ENCODE assay signal across 24 cellular contexts in genomic region chr3:175434591-175434990, GRCh38.
A peak's percentile ranks its signal among the peaks of the same experiment; 100 is the strongest.
DNase-seq lines count a peak whose midpoint lies in the region; ATAC-seq, FAIRE-seq and TF ChIP-seq lines count a peak whose summit lies in the region.
"Had no signal": no experiment of that assay in that cellular context is flagged by ENCODE, and none has a peak within 500 bp of the region (broad histone marks: within the 10 kb centered on the region; RNA-seq: fewer than 3 reads in every experiment).

No MANE protein-coding gene starts in this region.

- H2BK120ac ChIP-seq in IMR-90 (ENCODE audit: low read depth, low read length) = no peak overlapping the region

- peaks cover 7% of the 10 kb centered on the region; the same call in 1 of the 2 replicates for H3K4me1 ChIP-seq in IMR-90 (ENCODE audit: control insufficient read depth, insufficient read depth, low read length)
- no peaks in the 10 kb centered on the region for H3K4me1 ChIP-seq in left ventricle myocardium inferior
- H3K4me1 ChIP-seq: BLaER1 treated with 17β-estradiol and CSF1 and Interleukin-3, amounts not matched to agents 10 nM and 100 nM had no signal

- H3K27me3 ChIP-seq in IMR-90 (ENCODE audit: control insufficient read depth, insufficient read depth, low read length) = no peaks in the 10 kb centered on the region
- no peaks in the 10 kb centered on the region for H3K27me3 ChIP-seq in left ventricle myocardium inferior (ENCODE audit: low read depth)
- H3K27me3 ChIP-seq: BLaER1 treated with 17β-estradiol and CSF1 and Interleukin-3, amounts not matched to agents 10 nM and 100 nM had no signal

- CTCF ChIA-PET in IMR-90 (lab: Yijun Ruan, JAX) = no interaction called here
- CTCF ChIA-PET in GM10248 (lab: Yijun Ruan, JAX) = no interaction called here

- no peak overlapping the region for H3K18ac ChIP-seq in IMR-90 (ENCODE audit: low read depth, low read length)

- H2BK15ac ChIP-seq in IMR-90 (ENCODE audit: low read depth, low read length) = no peak overlapping the region; the same call in 2 of the 3 replicates

- H3K9me1 ChIP-seq in IMR-90 (ENCODE audit: insufficient read depth, low read length) = no peaks in the 10 kb centered on the region

- in situ Hi-C loops in IMR-90 (cut with MboI; ENCODE audit: low sequenced_read_pairs) = no loop called here

- H2AFZ ChIP-seq in IMR-90 (replicated peaks; ENCODE audit: low read length, poor library complexity) = no peak overlapping the region

- H4K8ac ChIP-seq in IMR-90 (ENCODE audit: low read depth in 2 of 2, low read length in 2 of 2) = peak overlapping the region in 1 of 2 experiments; percentile 61; a peak in 1 of 4 replicates

- H3K36me3 ChIP-seq in IMR-90 (ENCODE audit: control insufficient read depth, insufficient read depth, low read length) (no peaks in the 10 kb centered on the region), left ventricle myocardium inferior (no peaks in the 10 kb centered on the region)
- H3K36me3 ChIP-seq: BLaER1 treated with 17β-estradiol and CSF1 and Interleukin-3, amounts not matched to agents 10 nM and 100 nM; HAP-1 had no signal

- FAIRE-seq in endometrium (lab: Jason Lieb, UNC) = peak; percentile 99
- FAIRE-seq: HTR-8/SVneo had no signal

- ATAC-seq in IMR-90 (ENCODE audit: low read depth) = peak; percentile 73
- ATAC-seq: CD8-positive, alpha-beta T cell had no signal

- H2BK5ac ChIP-seq in IMR-90 (ENCODE audit: low read depth, low read length, poor library complexity, severe bottlenecking) = peak overlapping the region; percentile 97

- no peak overlapping the region for H3K23ac ChIP-seq in IMR-90 (ENCODE audit: low read depth, low read length)

- no peak overlapping the region; the same call in 1 of the 2 replicates for H4K91ac ChIP-seq in IMR-90 (ENCODE audit: insufficient read depth, low read depth, low read length)

- no peak overlapping the region for H3K14ac ChIP-seq in IMR-90 (replicated peaks; ENCODE audit: low read depth, low read length)

- no peak overlapping the region for H2BK20ac ChIP-seq in IMR-90 (ENCODE audit: low read depth, low read length)

- no peak overlapping the region for H3K4me2 ChIP-seq in IMR-90 (ENCODE audit: low read depth, low read length)
- H3K4me2 ChIP-seq: BLaER1 treated with 17β-estradiol and CSF1 and Interleukin-3, amounts not matched to agents 10 nM and 100 nM; SK-N-SH had no signal

- no TSS peak for BruUV-seq in IMR-90 (replicated peaks; lab: Mats Ljungman, UMichigan)

- H4K20me1 ChIP-seq in IMR-90 (ENCODE audit: insufficient read depth, low read length) = no peaks in the 10 kb centered on the region
- H4K20me1 ChIP-seq: BLaER1 treated with 17β-estradiol and CSF1 and Interleukin-3, amounts not matched to agents 10 nM and 100 nM had no signal

- TF ChIP-seq POLR2A in IMR-90 (IDR thresholded peaks at IDR 0.05; ENCODE audit: low read depth, low read length) = no peak

- H3K27ac ChIP-seq in IMR-90 (ENCODE audit: insufficient read depth, low read length) (peak overlapping the region; percentile 86; the same call in 1 of the 2 replicates), left ventricle myocardium inferior (replicated peaks) (no peak overlapping the region)
- H3K27ac ChIP-seq: BLaER1 treated with 17β-estradiol and CSF1 and Interleukin-3, amounts not matched to agents 10 nM and 100 nM had no signal

- no peak for TF ChIP-seq CTCF in IMR-90 (conservative IDR thresholded peaks at IDR 0.05; ENCODE audit: low read depth, low read length)
- TF ChIP-seq CTCF in GM10248 (IDR thresholded peaks at IDR 0.05; ENCODE audit: control extremely low read depth, extremely low read depth, low read depth, missing control alignments) = no peak
- TF ChIP-seq CTCF in left ventricle myocardium inferior (IDR thresholded peaks at IDR 0.05; ENCODE audit: borderline replicate concordance) = no peak

- POLR2A ChIA-PET in IMR-90 (lab: Charles Lee; ENCODE audit: unreplicated experiment) = interaction anchor here (0.5 kb wide), 1 partner anchor 1031 kb away, joined by 6 read pairs; no protein-coding TSS in a partner anchor
- POLR2A ChIA-PET in GM10248 (lab: Yijun Ruan, JAX) = no interaction called here

- H3K56ac ChIP-seq in IMR-90 (ENCODE audit: extremely low read depth, insufficient read depth, low read length) = no peak overlapping the region

- intact Hi-C loops in IMR-90 (cut with micrococcal nuclease) (loop anchor here (5.0 to 10.0 kb wide), 2 partner anchors 520 to 992 kb away; no protein-coding TSS in a partner anchor), left ventricle myocardium inferior (cut with micrococcal nuclease) (no loop called here)

- TF ChIP-seq RAD21 in IMR-90 (IDR thresholded peaks at IDR 0.05; ENCODE audit: low read length) = no peak

- DNase-seq in IMR-90 (peak; percentile 58), NCI-H146 (lab: John Stamatoyannopoulos, UW) (peak; percentile 7), NCI-H69 (lab: John Stamatoyannopoulos, UW) (peak; percentile 88), GM10248 (ENCODE audit: extremely low spot score) (no peak), SW480 (ENCODE audit: low spot score) (no peak), left ventricle myocardium inferior (no peak)
- no peak for DNase-seq in stimulated activated CD8-positive, alpha-beta memory T cell treated with anti-CD3 and anti-CD28 coated beads, Interleukin-4, amount 100 ng/mL, for 48 hours
- DNase-seq: Calu3; CD8-positive, alpha-beta T cell; DND-41; GM23248; Karpas-422; NCI-H1048; NCI-H2029 treated with DMSO at 0.1 percent for 48 hours; NCI-H345; NCI-H526 treated with DMSO at 0.1 percent for 48 hours; SHP77; SK-N-SH; T-helper 1 cell; T-helper 9 cell had no signal

- H2AK9ac ChIP-seq in IMR-90 (replicated peaks; ENCODE audit: low read depth, low read length, poor library complexity) = no peak overlapping the region

- H3K4me3 ChIP-seq in IMR-90 (ENCODE audit: insufficient read depth, low read depth, low read length) = no peak overlapping the region
- no peak overlapping the region for H3K4me3 ChIP-seq in left ventricle myocardium inferior
- H3K4me3 ChIP-seq: BLaER1 treated with 17β-estradiol and CSF1 and Interleukin-3, amounts not matched to agents 10 nM and 100 nM; GM23248; HAP-1 had no signal

- H4K5ac ChIP-seq in IMR-90 (ENCODE audit: low read depth, low read length) = no peak overlapping the region

- H2AK5ac ChIP-seq in IMR-90 (ENCODE audit: low read depth, low read length) = no peak overlapping the region

- H3K4ac ChIP-seq in IMR-90 (ENCODE audit: low read depth, low read length) = no peak overlapping the region

- dilution Hi-C loops in IMR-90 (cut with HindIII; ENCODE audit: low sequenced_read_pairs, unreplicated experiment) = no loop called here

- no peaks in the 10 kb centered on the region for H3K9me3 ChIP-seq in IMR-90 (ENCODE audit: control insufficient read depth, insufficient read depth, low read length)
- peaks cover 16% of the 10 kb centered on the region for H3K9me3 ChIP-seq in left ventricle myocardium inferior (replicated peaks)
- H3K9me3 ChIP-seq: HAP-1 had no signal

- no peak overlapping the region for H3K9ac ChIP-seq in IMR-90 (ENCODE audit: low read depth, low read length)
- H3K9ac ChIP-seq: BLaER1 treated with 17β-estradiol and CSF1 and Interleukin-3, amounts not matched to agents 10 nM and 100 nM; GM23248; SK-N-SH had no signal

- H3K79me1 ChIP-seq in IMR-90 (ENCODE audit: low read depth in 1 of 2, low read length in 2 of 2) = no peaks in the 10 kb centered on the region

TF ChIP-seq in IMR-90, 13 proteins besides CTCF, POLR2A, EP300 and RAD21:
- TF ChIP-seq FOS (IDR thresholded peaks at IDR 0.05; ENCODE audit: low read depth, low read length) (no peak), RCOR1 (IDR thresholded peaks at IDR 0.05; ENCODE audit: insufficient replicate concordance, low read length) (no peak), RFX5 (IDR thresholded peaks at IDR 0.05; ENCODE audit: low read depth, low read length) (no peak), ELK1 (IDR thresholded peaks at IDR 0.05; ENCODE audit: borderline replicate concordance, low read depth, low read length) (no peak), MXI1 (IDR thresholded peaks at IDR 0.05; ENCODE audit: borderline replicate concordance, low read depth, low read length) (no peak), CEBPB (IDR thresholded peaks at IDR 0.05; ENCODE audit: low read depth, low read length) (no peak), NFE2L2 (IDR thresholded peaks at IDR 0.05; ENCODE audit: low read depth, low read length) (no peak), MAFK (IDR thresholded peaks at IDR 0.05; ENCODE audit: low read depth, low read length) (no peak), CHD1 (IDR thresholded peaks at IDR 0.05; ENCODE audit: low read depth, low read length) (no peak), BHLHE40 (IDR thresholded peaks at IDR 0.05; ENCODE audit: low read depth, low read length) (no peak), SMC3 (IDR thresholded peaks at IDR 0.05; ENCODE audit: low read depth, low read length) (no peak), USF2 (IDR thresholded peaks at IDR 0.05; ENCODE audit: low read depth, low read length) (no peak), MAZ (IDR thresholded peaks at IDR 0.05; ENCODE audit: borderline replicate concordance, low read depth, low read length) (no peak)

Comparison
In these comparisons a context has a peak if more than half of its experiments do, and no peak if none do; other contexts are left out.
1. DNase-seq: peak in IMR-90 (single experiment), NCI-H146 (single experiment) and NCI-H69 (single experiment); none in GM10248 (single experiment), SW480 (single experiment), stimulated activated CD8-positive, alpha-beta memory T cell treated with anti-CD3 and anti-CD28 coated beads, Interleukin-4, amount 100 ng/mL, for 48 hours (single experiment) and left ventricle myocardium inferior (single experiment).